1 cellular context compared by ENCODE assay signal in the genomic region with DNA sequence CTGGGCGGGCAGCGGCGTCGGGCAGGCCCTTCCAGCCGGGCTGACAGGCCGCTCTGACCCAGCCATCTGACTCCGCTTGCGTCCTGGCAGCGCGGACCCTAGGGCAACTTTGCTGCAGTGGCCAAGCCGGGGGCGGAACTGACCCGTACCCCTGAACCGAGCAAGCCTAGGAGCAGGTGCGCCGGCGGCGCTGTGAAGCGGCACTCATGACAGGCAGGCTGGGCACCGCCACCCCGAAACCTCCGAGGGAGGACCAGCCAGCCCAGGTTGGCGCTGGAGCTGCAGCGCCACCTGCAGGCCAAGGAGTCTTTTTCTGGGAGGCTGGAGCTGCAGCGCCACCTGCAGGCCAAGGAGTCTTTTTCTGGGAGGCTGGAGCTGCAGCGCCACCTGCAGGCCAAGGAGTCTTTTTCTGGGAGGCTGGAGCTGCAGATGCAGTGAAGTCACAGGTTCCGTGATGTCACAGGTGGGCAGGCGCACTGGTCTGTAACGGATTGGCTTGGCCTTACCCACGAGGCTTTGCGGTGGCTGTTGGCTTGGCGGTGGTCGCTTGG.
A peak's percentile ranks its signal among the peaks of the same experiment; 100 is the strongest.
TF ChIP-seq lines count a peak whose summit lies in the region.

A gene with protein sequence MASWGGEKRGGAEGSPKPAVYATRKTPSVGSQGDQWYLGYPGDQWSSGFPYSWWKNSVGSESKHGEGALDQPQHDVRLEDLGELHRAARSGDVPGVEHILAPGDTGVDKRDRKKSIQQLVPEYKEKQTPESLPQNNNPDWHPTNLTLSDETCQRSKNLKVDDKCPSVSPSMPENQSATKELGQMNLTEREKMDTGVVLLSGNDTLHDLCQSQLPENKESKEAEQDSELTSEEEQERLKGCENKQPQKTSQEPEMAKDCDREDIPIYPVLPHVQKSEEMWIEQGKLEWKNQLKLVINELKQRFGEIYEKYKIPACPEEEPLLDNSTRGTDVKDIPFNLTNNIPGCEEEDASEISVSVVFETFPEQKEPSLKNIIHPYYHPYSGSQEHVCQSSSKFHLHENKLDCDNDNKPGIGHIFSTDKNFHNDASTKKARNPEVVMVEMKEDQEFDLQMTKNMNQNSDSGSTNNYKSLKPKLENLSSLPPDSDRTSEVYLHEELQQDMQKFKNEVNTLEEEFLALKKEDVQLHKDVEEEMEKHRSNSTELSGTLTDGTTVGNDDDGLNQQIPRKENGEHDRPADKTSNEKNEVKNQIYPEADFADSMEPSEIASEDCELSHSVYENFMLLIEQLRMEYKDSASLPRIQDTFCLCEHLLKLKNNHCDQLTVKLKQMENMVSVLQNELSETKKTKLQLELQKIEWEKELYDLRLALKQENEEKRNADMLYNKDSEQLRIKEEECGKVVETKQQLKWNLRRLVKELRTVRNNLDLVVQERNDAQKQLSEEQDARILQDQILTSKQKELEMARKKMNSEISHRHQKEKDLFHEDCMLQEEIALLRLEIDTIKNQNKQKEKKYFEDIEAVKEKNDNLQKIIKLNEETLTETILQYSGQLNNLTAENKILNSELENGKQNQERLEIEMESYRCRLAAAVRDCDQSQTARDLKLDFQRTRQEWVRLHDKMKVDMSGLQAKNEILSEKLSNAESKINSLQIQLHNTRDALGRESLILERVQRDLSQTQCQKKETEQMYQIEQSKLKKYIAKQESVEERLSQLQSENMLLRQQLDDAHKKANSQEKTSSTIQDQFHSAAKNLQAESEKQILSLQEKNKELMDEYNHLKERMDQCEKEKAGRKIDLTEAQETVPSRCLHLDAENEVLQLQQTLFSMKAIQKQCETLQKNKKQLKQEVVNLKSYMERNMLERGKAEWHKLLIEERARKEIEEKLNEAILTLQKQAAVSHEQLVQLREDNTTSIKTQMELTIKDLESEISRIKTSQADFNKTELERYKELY (N-terminal part only) (plus strand): TSS at position 511 of the 551 bp plus-strand sequence. CDS start 160 bp downstream, outside the sequence.

TF ChIP-seq in K562, 482 proteins besides CTCF, POLR2A, EP300 and RAD21:
- 0 out of 2 replicates have a peak, but pooled peaks have one; percentile 22 for TF ChIP-seq SMC3 (conservative IDR thresholded peaks at IDR 0.05; ENCODE audit: insufficient read depth, low read depth, low read length)
- peak in 1 of 2 experiments; percentile 39; a peak in 1 of 4 replicates for TF ChIP-seq NRF1 (conservative IDR thresholded peaks at IDR 0.05 in 1 of 2, IDR thresholded peaks at IDR 0.05 in 1 of 2)
- peak; percentile 51; the same call in 1 of the 2 replicates for TF ChIP-seq CREM (IDR thresholded peaks at IDR 0.05; ENCODE audit: low read depth)
- TF ChIP-seq, protein P1, sequence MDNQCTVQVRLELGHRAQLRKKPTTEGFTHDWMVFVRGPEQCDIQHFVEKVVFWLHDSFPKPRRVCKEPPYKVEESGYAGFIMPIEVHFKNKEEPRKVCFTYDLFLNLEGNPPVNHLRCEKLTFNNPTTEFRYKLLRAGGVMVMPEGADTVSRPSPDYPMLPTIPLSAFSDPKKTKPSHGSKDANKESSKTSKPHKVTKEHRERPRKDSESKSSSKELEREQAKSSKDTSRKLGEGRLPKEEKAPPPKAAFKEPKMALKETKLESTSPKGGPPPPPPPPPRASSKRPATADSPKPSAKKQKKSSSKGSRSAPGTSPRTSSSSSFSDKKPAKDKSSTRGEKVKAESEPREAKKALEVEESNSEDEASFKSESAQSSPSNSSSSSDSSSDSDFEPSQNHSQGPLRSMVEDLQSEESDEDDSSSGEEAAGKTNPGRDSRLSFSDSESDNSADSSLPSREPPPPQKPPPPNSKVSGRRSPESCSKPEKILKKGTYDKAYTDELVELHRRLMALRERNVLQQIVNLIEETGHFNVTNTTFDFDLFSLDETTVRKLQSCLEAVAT (IDR thresholded peaks at IDR 0.05): peak in 1 of 2 experiments; percentile 60; a peak in 1 of 4 replicates
- TF ChIP-seq, protein P2, sequence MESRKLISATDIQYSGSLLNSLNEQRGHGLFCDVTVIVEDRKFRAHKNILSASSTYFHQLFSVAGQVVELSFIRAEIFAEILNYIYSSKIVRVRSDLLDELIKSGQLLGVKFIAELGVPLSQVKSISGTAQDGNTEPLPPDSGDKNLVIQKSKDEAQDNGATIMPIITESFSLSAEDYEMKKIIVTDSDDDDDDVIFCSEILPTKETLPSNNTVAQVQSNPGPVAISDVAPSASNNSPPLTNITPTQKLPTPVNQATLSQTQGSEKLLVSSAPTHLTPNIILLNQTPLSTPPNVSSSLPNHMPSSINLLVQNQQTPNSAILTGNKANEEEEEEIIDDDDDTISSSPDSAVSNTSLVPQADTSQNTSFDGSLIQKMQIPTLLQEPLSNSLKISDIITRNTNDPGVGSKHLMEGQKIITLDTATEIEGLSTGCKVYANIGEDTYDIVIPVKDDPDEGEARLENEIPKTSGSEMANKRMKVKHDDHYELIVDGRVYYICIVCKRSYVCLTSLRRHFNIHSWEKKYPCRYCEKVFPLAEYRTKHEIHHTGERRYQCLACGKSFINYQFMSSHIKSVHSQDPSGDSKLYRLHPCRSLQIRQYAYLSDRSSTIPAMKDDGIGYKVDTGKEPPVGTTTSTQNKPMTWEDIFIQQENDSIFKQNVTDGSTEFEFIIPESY (CRISPR knock-in tag; IDR thresholded peaks at IDR 0.05): peak; percentile 53; the same call in 1 of the 2 replicates
- peak; percentile 42; the same call in 1 of the 2 replicates for TF ChIP-seq CC2D1A (IDR thresholded peaks at IDR 0.05)
